19 cellular contexts compared by ENCODE assay signal in genomic region chr2:43905871-43906270, GRCh38.
DNase-seq lines count a peak whose midpoint lies in the region; ATAC-seq, FAIRE-seq and TF ChIP-seq lines count a peak whose summit lies in the region.
"Had no signal": no experiment of that assay in that cellular context is flagged by ENCODE, and none has a peak within 500 bp of the region (broad histone marks: within the 10 kb centered on the region; RNA-seq: fewer than 3 reads in every experiment).

No MANE protein-coding gene starts in this region.

- H3K27me3 ChIP-seq in astrocyte (ENCODE audit: insufficient read depth, low read length) (no peaks in the 10 kb centered on the region), neural cell (ENCODE audit: insufficient read depth, low read depth, low read length) (no peaks in the 10 kb centered on the region)

- H3K79me2 ChIP-seq in astrocyte (ENCODE audit: insufficient read depth, low read length) (peaks cover 4% of the 10 kb centered on the region), neural cell (replicated peaks; ENCODE audit: insufficient read depth, low read length) (no peaks in the 10 kb centered on the region)

- H3K4me2 ChIP-seq in astrocyte (ENCODE audit: low read length) (peak overlapping the region; percentile 82), neural cell (ENCODE audit: low read length) (peak overlapping the region; percentile 20)

- H3K9me3 Mint-ChIP-seq in astrocyte (ENCODE audit: unreplicated experiment), result no peaks in the 10 kb centered on the region

- no peak overlapping the region for H3K4me3 Mint-ChIP-seq in astrocyte (ENCODE audit: unreplicated experiment)

- peak; percentile 66 for TF ChIP-seq EP300 in neural cell (conservative IDR thresholded peaks at IDR 0.05; ENCODE audit: poor library complexity, severe bottlenecking)

- H3K4me1 ChIP-seq in astrocyte (ENCODE audit: insufficient read depth, low read length), result peaks cover 23% of the 10 kb centered on the region

- no peak for ATAC-seq in GM18870 (IDR thresholded peaks at IDR 0.05; ENCODE audit: unreplicated experiment)
- ATAC-seq in HG03139 (IDR thresholded peaks at IDR 0.05; ENCODE audit: unreplicated experiment), result no peak

- H4K20me1 ChIP-seq in astrocyte (ENCODE audit: insufficient read depth, low read length), result no peaks in the 10 kb centered on the region
- H4K20me1 ChIP-seq in neural cell (ENCODE audit: insufficient read depth), result no peaks in the 10 kb centered on the region

- H3K9me3 ChIP-seq in astrocyte (ENCODE audit: insufficient read depth, low read depth, low read length) (no peaks in the 10 kb centered on the region), neural cell (ENCODE audit: low read length) (no peaks in the 10 kb centered on the region)

- no peak for FAIRE-seq in astrocyte (lab: Jason Lieb, UNC)
- FAIRE-seq: A204.1, G401.6, HepG2 had no signal

- peak; percentile 64 for DNase-seq in ACHN
- DNase-seq in astrocyte (ENCODE audit: low read depth), result peak; percentile 75
- peak; percentile 51 for DNase-seq in dermis blood vessel endothelial cell
- DNase-seq in NCI-H524 treated with DMSO at 0.1 percent for 48 hours (lab: John Stamatoyannopoulos, UW), result no peak
- no peak for DNase-seq in cortex of kidney (lab: John Stamatoyannopoulos, UW)
- DNase-seq: C1 segment of cervical spinal cord, DND-41, GOT3, KG1, NCI-H2029, NCI-H2171, NCI-H446 treated with DMSO at 0.1 percent for 48 hours, NCI-H774 had no signal

- TF ChIP-seq CTCF in astrocyte (IDR thresholded peaks at IDR 0.05; ENCODE audit: insufficient read depth, low read depth, low read length) (no peak), neural cell (IDR thresholded peaks at IDR 0.05; ENCODE audit: poor library complexity, severe bottlenecking) (no peak)

- TF ChIP-seq RAD21 in neural cell (conservative IDR thresholded peaks at IDR 0.05), result no peak

- H3K9ac ChIP-seq in astrocyte (ENCODE audit: low read length) (peak overlapping the region; percentile 75), neural cell (ENCODE audit: low read length) (peak overlapping the region; percentile 17)

- no peaks in the 10 kb centered on the region for H3K9me2 ChIP-seq in neural cell (ENCODE audit: insufficient read depth, low read length)

- peaks cover 17% of the 10 kb centered on the region for H3K4me1 Mint-ChIP-seq in astrocyte (ENCODE audit: low read depth, unreplicated experiment)

- in situ Hi-C loops in ACHN (cut with HindIII; ENCODE audit: low pct_ligation_motif_present, low pct_unique_long_range_greater_than_20kb, low sequenced_read_pairs), result no loop called here

- no peak overlapping the region for H2AFZ ChIP-seq in astrocyte (ENCODE audit: low read depth, low read length)
- no peak overlapping the region for H2AFZ ChIP-seq in neural cell (ENCODE audit: low read depth, low read length)

- peaks cover 19% of the 10 kb centered on the region for H3K36me3 ChIP-seq in astrocyte (ENCODE audit: insufficient read depth, low read length)
- H3K36me3 ChIP-seq in neural cell (ENCODE audit: insufficient read depth, low read length), result peaks cover 4% of the 10 kb centered on the region

- no peaks in the 10 kb centered on the region for H3F3A ChIP-seq in neural cell (ENCODE audit: insufficient read depth, low read length, poor library complexity, severe bottlenecking)

- H3K27ac Mint-ChIP-seq in astrocyte (ENCODE audit: unreplicated experiment), result no peak overlapping the region

- peak overlapping the region; percentile 43 for H3K4me3 ChIP-seq in astrocyte (ENCODE audit: insufficient read depth, low read depth, low read length)
- H3K4me3 ChIP-seq in neural cell (ENCODE audit: low read length), result peak overlapping the region; percentile 46

- H3K36me3 Mint-ChIP-seq in astrocyte (ENCODE audit: low read depth, unreplicated experiment), result peaks cover 8% of the 10 kb centered on the region

- no peaks in the 10 kb centered on the region for H3K27me3 Mint-ChIP-seq in astrocyte (ENCODE audit: low read depth, unreplicated experiment)

- H3K27ac ChIP-seq in astrocyte (ENCODE audit: low read depth, low read length) (peak overlapping the region; percentile 91), neural cell (ENCODE audit: low read length) (peak overlapping the region; percentile 14)

TF ChIP-seq in neural cell, 6 proteins besides CTCF, POLR2A, EP300 and RAD21:
- no peak for TF ChIP-seq EZH2 (IDR thresholded peaks at IDR 0.05; ENCODE audit: borderline replicate concordance, insufficient read depth, low read length, poor library complexity, severe bottlenecking)
- TF ChIP-seq TAF1 (IDR thresholded peaks at IDR 0.05; ENCODE audit: low read depth), result no peak
- no peak for TF ChIP-seq REST (IDR thresholded peaks at IDR 0.05; ENCODE audit: borderline replicate concordance)
- TF ChIP-seq POLR2AphosphoS5 (IDR thresholded peaks at IDR 0.05), result no peak
- TF ChIP-seq MXI1 (conservative IDR thresholded peaks at IDR 0.05; ENCODE audit: poor library complexity, severe bottlenecking), result no peak
- no peak for TF ChIP-seq SMC3 (conservative IDR thresholded peaks at IDR 0.05; ENCODE audit: poor library complexity)

Comparison
In these comparisons a context has a peak if more than half of its experiments do, and no peak if none do; other contexts are left out.
1. DNase-seq: peak in ACHN (single experiment), astrocyte (single experiment) and dermis blood vessel endothelial cell (single experiment); none in NCI-H524 treated with DMSO at 0.1 percent for 48 hours (single experiment) and cortex of kidney (single experiment).